Comparison of ENCODE assay signal across 26 cellular contexts in genomic region chr3:19365471-19365870, GRCh38.
"Had no signal": no experiment of that assay in that cellular context is flagged by ENCODE, and none has a peak within 500 bp of the region (broad histone marks: within the 10 kb centered on the region; RNA-seq: fewer than 3 reads in every experiment).

No MANE protein-coding gene starts in this region.

- ATAC-seq: stimulated activated effector memory CD8-positive, alpha-beta T cell treated with anti-CD3 and anti-CD28 coated beads, Interleukin-12 subunit alpha, Interleukin-12 subunit beta, amount 100 ng/mL, for 72 hours; stimulated activated memory B cell treated with anti-CD40 and anti-IgM and Interleukin-4, amounts not matched to agents 10 μg/mL and 1 μg/mL and 100 μg/mL, for 72 hours; stimulated activated naive B cell treated with anti-CD40 and anti-IgM and Interleukin-4, amounts not matched to agents 10 μg/mL and 1 μg/mL and 100 μg/mL, for 72 hours; stimulated activated naive CD8-positive, alpha-beta T cell treated with anti-CD3 and anti-CD28 coated beads, Interleukin-15, amount 100 ng/mL, for 72 hours; stimulated activated naive CD8-positive, alpha-beta T cell treated with anti-CD3 and anti-CD28 coated beads, Interleukin-15, Interleukin-2, amounts not matched to agents 100 U/mL and 50 U/mL, for 24 hours; upper lobe of right lung had no signal

- H3K4me3 ChIP-seq: stomach, suprapubic skin, testis, thoracic aorta, thyroid gland, tibial nerve, transverse colon, upper lobe of left lung, upper lobe of right lung, uterus, vagina had no signal

- H3K27me3 ChIP-seq: stomach, suprapubic skin, testis, thyroid gland, tibial nerve, transverse colon, upper lobe of left lung, upper lobe of right lung, uterus, vagina had no signal

- H3K27ac ChIP-seq: stomach, suprapubic skin, testis, thyroid gland, tibial nerve, transverse colon, upper lobe of left lung, upper lobe of right lung, uterus, vagina had no signal

- FAIRE-seq: urothelium cell line had no signal

- DNase-seq: stimulated activated CD4-positive, alpha-beta T cell treated with anti-CD3 and anti-CD28 coated beads, Interleukin-2, amount 100 ng/mL, for 48 hours; stimulated activated CD4-positive, alpha-beta T cell treated with anti-CD3 and anti-CD28 coated beads, Interleukin-4, amount 100 ng/mL, for 1 hour; stimulated activated CD4-positive, alpha-beta T cell treated with anti-CD3 and anti-CD28 coated beads, Interleukin-4, amount 100 ng/mL, for 24 hours; stimulated activated CD4-positive, alpha-beta T cell treated with anti-CD3 and anti-CD28 coated beads, Interleukin-4, amount 100 ng/mL, for 4 hours; stimulated activated CD8-positive, alpha-beta memory T cell treated with anti-CD3 and anti-CD28 coated beads, Interleukin-4, amount 100 ng/mL, for 48 hours; stimulated activated naive B cell treated with anti-CD40 and anti-IgM and Interleukin-4, amounts not matched to agents 10 μg/mL and 1 μg/mL and 100 μg/mL, for 72 hours; stimulated activated naive CD4-positive, alpha-beta T cell; stimulated activated naive CD4-positive, alpha-beta T cell treated with Interleukin-2 at 50 U/mL for 16 hours; stimulated activated naive CD8-positive, alpha-beta T cell treated with anti-CD3 and anti-CD28 coated beads, Interleukin-15, amount 100 ng/mL, for 72 hours; stimulated activated naive CD8-positive, alpha-beta T cell treated with anti-CD3 and anti-CD28 coated beads, Interleukin-15, Interleukin-2, amounts not matched to agents 100 U/mL and 50 U/mL, for 24 hours; stomach; substantia nigra; testis; thyroid gland; transverse colon; trophoblast cell; upper lobe of left lung; upper lobe of right lung; uterus had no signal

- H3K4me1 ChIP-seq: stomach, suprapubic skin, testis, thyroid gland, upper lobe of left lung, upper lobe of right lung, uterus, vagina had no signal

- H3K36me3 ChIP-seq: stomach, suprapubic skin, thoracic aorta, thyroid gland, tibial nerve, transverse colon, upper lobe of left lung, upper lobe of right lung, uterus, vagina had no signal

- H3K9me3 ChIP-seq: stomach, suprapubic skin, testis, thoracic aorta, thyroid gland, tibial nerve, transverse colon, upper lobe of left lung, upper lobe of right lung, uterus, vagina had no signal
